16 cellular contexts compared by ENCODE assay signal in genomic region chr2:1681017-1681318, GRCh38.
DNase-seq lines count a peak whose midpoint lies in the region; ATAC-seq and TF ChIP-seq lines count a peak whose summit lies in the region.
"Had no signal": no experiment of that assay in that cellular context is flagged by ENCODE, and none has a peak within 500 bp of the region (broad histone marks: within the 10 kb centered on the region; RNA-seq: fewer than 3 reads in every experiment).

No MANE protein-coding gene starts in this region.

- no peak overlapping the region for H2AFZ ChIP-seq in osteoblast (ENCODE audit: low read length)

- H4K20me1 ChIP-seq in BLaER1 (peaks cover 93% of the 10 kb centered on the region), osteoblast (ENCODE audit: insufficient read depth, low read length) (peaks cover 3% of the 10 kb centered on the region)

- TF ChIP-seq CTCF in HFFc6 (IDR thresholded peaks at IDR 0.05) = no peak
- TF ChIP-seq CTCF in endothelial cell (IDR thresholded peaks at IDR 0.05; ENCODE audit: unreplicated experiment) = no peak
- no peak for TF ChIP-seq CTCF in osteoblast (IDR thresholded peaks at IDR 0.05; ENCODE audit: extremely low read depth, low read depth, low read length)

- peaks cover 98% of the 10 kb centered on the region for H3K36me3 ChIP-seq in BLaER1
- peaks cover 63% of the 10 kb centered on the region for H3K36me3 ChIP-seq in osteoblast (ENCODE audit: insufficient read depth, low read length)
- H3K36me3 ChIP-seq: BE2C had no signal

- H3K27me3 Mint-ChIP-seq in HFFc6 (ENCODE audit: insufficient read depth) (peaks cover 3% of the 10 kb centered on the region; the same call in 1 of the 2 replicates), endothelial cell (ENCODE audit: unreplicated experiment) (peaks cover 15% of the 10 kb centered on the region)
- H3K27me3 Mint-ChIP-seq: CD8-positive, alpha-beta memory T cell had no signal

- H3K4me2 ChIP-seq in BLaER1 = peak overlapping the region; percentile 59
- H3K4me2 ChIP-seq in osteoblast (ENCODE audit: insufficient read depth, low read length) = no peak overlapping the region
- H3K4me2 ChIP-seq: A549 had no signal

- no peak overlapping the region for H3K4me3 ChIP-seq in BLaER1
- H3K4me3 ChIP-seq in osteoblast (ENCODE audit: insufficient read depth, low read length) = no peak overlapping the region
- H3K4me3 ChIP-seq: A549 had no signal

- H3K27ac ChIP-seq in BLaER1 = peak overlapping the region; percentile 31
- no peak overlapping the region for H3K27ac ChIP-seq in osteoblast (ENCODE audit: low read depth, low read length)
- H3K27ac ChIP-seq: A549, HL-60 had no signal

- H3K79me2 ChIP-seq in osteoblast (ENCODE audit: insufficient read depth, low read length) = peaks cover 7% of the 10 kb centered on the region

- H3K36me3 Mint-ChIP-seq in HFFc6 (ENCODE audit: low read depth) (peaks cover 24% of the 10 kb centered on the region), endothelial cell (ENCODE audit: low read depth, unreplicated experiment) (peaks cover 26% of the 10 kb centered on the region)
- H3K36me3 Mint-ChIP-seq: CD8-positive, alpha-beta memory T cell had no signal

- H3K4me1 ChIP-seq in BLaER1 = peaks cover 44% of the 10 kb centered on the region
- peaks cover 3% of the 10 kb centered on the region for H3K4me1 ChIP-seq in osteoblast (ENCODE audit: insufficient read depth, low read length)
- H3K4me1 ChIP-seq: BE2C had no signal

- no peak for ATAC-seq in HG02938 (IDR thresholded peaks at IDR 0.05; ENCODE audit: unreplicated experiment)

- H3K9me3 Mint-ChIP-seq in HFFc6 (no peaks in the 10 kb centered on the region), endothelial cell (ENCODE audit: unreplicated experiment) (no peaks in the 10 kb centered on the region)

- DNase-seq in HFFc6 (no peak), endothelial cell (ENCODE audit: low spot score) (no peak), osteoblast (ENCODE audit: insufficient read length, low spot score, missing footprints) (peak; percentile 29), NCI-H146 (lab: John Stamatoyannopoulos, UW) (no peak), NCI-H1092 (lab: John Stamatoyannopoulos, UW) (no peak)
- DNase-seq: BE2C; Caco-2; CD8-positive, alpha-beta memory T cell; DND-41; GDM1; GOT3; HCEC 1CT had no signal

- H3K27ac Mint-ChIP-seq in HFFc6 = peak overlapping the region; percentile 21; the same call in 1 of the 2 replicates
- H3K27ac Mint-ChIP-seq in endothelial cell (ENCODE audit: unreplicated experiment) = no peak overlapping the region
- H3K27ac Mint-ChIP-seq: CD8-positive, alpha-beta memory T cell had no signal

- H3K9ac ChIP-seq in BLaER1 = no peak overlapping the region

- H3K27me3 ChIP-seq in BLaER1 (no peaks in the 10 kb centered on the region), osteoblast (ENCODE audit: insufficient read depth, low read length) (no peaks in the 10 kb centered on the region)
- H3K27me3 ChIP-seq: BE2C had no signal

- H3K9me3 ChIP-seq in BLaER1 = no peaks in the 10 kb centered on the region
- H3K9me3 ChIP-seq in osteoblast (ENCODE audit: low read depth, low read length) = no peaks in the 10 kb centered on the region
- H3K9me3 ChIP-seq: A549, BE2C, Caco-2 had no signal

- H3K4me3 Mint-ChIP-seq in HFFc6 (no peak overlapping the region), endothelial cell (ENCODE audit: unreplicated experiment) (peak overlapping the region; percentile 27)
- H3K4me3 Mint-ChIP-seq: CD8-positive, alpha-beta memory T cell had no signal

- H3K4me1 Mint-ChIP-seq in HFFc6 (ENCODE audit: low read depth) = peaks cover 27% of the 10 kb centered on the region
- peaks cover 9% of the 10 kb centered on the region for H3K4me1 Mint-ChIP-seq in endothelial cell (ENCODE audit: unreplicated experiment)
- H3K4me1 Mint-ChIP-seq: CD8-positive, alpha-beta memory T cell had no signal
